In the genomic region with DNA sequence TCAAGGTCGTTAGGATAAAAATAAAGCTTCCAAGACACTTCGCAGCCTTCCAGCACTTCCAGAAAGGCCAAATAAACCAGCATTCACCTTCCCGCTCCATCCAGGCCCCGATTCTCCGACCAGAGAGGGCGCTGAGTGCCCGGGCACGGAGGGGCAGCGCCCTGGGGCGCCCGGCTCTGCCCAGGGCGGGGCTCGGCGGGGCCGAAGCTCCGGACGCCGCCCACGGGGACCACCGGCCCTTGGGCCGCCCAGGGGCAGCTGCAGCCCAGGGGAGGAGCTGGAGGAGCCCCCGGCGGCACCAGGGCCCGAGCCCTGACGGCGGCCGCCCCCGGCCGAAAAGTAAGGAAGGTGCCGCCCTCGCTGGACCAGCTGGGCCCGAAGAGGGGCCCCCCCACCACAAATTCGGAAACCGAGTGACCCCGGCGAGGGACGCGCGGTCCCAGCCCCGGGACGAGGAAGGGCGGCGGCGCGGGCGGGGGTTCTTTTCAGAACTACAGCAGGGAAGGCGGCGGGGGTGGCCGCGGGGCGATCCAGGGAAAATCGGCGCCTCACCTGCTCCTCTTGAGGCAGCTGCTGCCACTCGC, we compare ENCODE assay signal across 8 cellular contexts. TPM values are rescaled to one million over a fixed set of nuclear protein-coding genes. Genes with fewer than 3 reads are reported as not detected.
DNase-seq lines count a peak whose midpoint lies in the region; ATAC-seq and TF ChIP-seq lines count a peak whose summit lies in the region.

No MANE protein-coding gene starts in this region.

- H3K36me3 Mint-ChIP-seq in immature natural killer cell: no peaks in the 10 kb centered on the region

- H3K27ac ChIP-seq in skin epidermis: peak overlapping the region; percentile 94 to 100 (median 98)

- no peaks in the 10 kb centered on the region for H3K9me3 Mint-ChIP-seq in immature natural killer cell

- ATAC-seq in GM21423 (IDR thresholded peaks at IDR 0.05; ENCODE audit: unreplicated experiment): peak; percentile 41

- H3K4me3 ChIP-seq in cardiac fibroblast (replicated peaks in 1 of 2; ENCODE audit: low read depth in 2 of 2, low read length in 2 of 2) (peak overlapping the region; percentile 75 to 78), skin epidermis (peak overlapping the region; percentile 68 to 98 (median 81))

- peak; percentile 23 for TF ChIP-seq CTCF in cardiac fibroblast (IDR thresholded peaks at IDR 0.05; ENCODE audit: low read depth, low read length)

- H3K27ac Mint-ChIP-seq in immature natural killer cell: peak overlapping the region; percentile 32 to 91 (median 91)

- DNase-seq in Daoy (ENCODE audit: low read depth) (peak; percentile 61), HuH-7.5 (ENCODE audit: low spot score) (peak; percentile 93), T-helper 9 cell (peak; percentile 10), cardiac fibroblast (ENCODE audit: low read depth in 2 of 2) (peak in 1 of 2 donors; percentile 55), immature natural killer cell (peak; percentile 24 to 34 (median 27)), NCI-H1048 (lab: John Stamatoyannopoulos, UW) (no peak)

- H3K27me3 Mint-ChIP-seq in immature natural killer cell (ENCODE audit: low read depth in 3 of 3): peaks cover 0 to 3% (median 0%) of the 10 kb centered on the region in 3 donors

- H3K4me1 Mint-ChIP-seq in immature natural killer cell: peaks cover 27 to 36% of the 10 kb centered on the region in 2 donors

- H3K4me3 Mint-ChIP-seq in immature natural killer cell: peak overlapping the region; percentile 81 to 88 (median 85)

RNA-seq across cellular contexts. Expression of gene ATL3, which starts 0.3 kb away (rescaled TPM):
- total RNA-seq in Daoy (2014; rRNA removed; shearing (Covaris generic)): 36.3 and 44.4 TPM in 2 replicates
- polyA plus RNA-seq in immature natural killer cell: 10 to 100 TPM; 28.0 to 33.7 (median 29.8) TPM

RNA-seq across cellular contexts. Expression of gene RTN3, which starts 10.5 kb away (rescaled TPM):
- 39.0 and 56.5 TPM in 2 replicates for total RNA-seq in Daoy (2014; rRNA removed; shearing (Covaris generic))
- 10 to 100 TPM; 47.8 to 87.9 (median 62.6) TPM for polyA plus RNA-seq in immature natural killer cell

RNA-seq across cellular contexts. Expression of gene PLAAT3, which starts 56.6 kb away (rescaled TPM):
- 24.3 and 30.3 TPM in 2 replicates for total RNA-seq in Daoy (2014; rRNA removed; shearing (Covaris generic))
- 10 to 100 TPM; 63.6 to 85.2 (median 84.6) TPM for polyA plus RNA-seq in immature natural killer cell
